ENCODE assay signal across 17 cellular contexts in genomic region chr22:43295660-43296059, GRCh38. TPM values are rescaled to one million over a fixed set of nuclear protein-coding genes. Genes with fewer than 3 reads are reported as not detected.
DNase-seq lines count a peak whose midpoint lies in the region; ATAC-seq and TF ChIP-seq lines count a peak whose summit lies in the region.
"Had no signal": no experiment of that assay in that cellular context is flagged by ENCODE, and none has a peak within 500 bp of the region (broad histone marks: within the 10 kb centered on the region; RNA-seq: fewer than 3 reads in every experiment).

No MANE protein-coding gene starts in this region.

- peak overlapping the region; percentile 50 for H3K27ac Mint-ChIP-seq in neural crest cell (ENCODE audit: unreplicated experiment)
- H3K27ac Mint-ChIP-seq: B cell; CD8-positive, alpha-beta T cell had no signal

- TF ChIP-seq EP300 in upper lobe of left lung (IDR thresholded peaks at IDR 0.05) = no peak

- no peaks in the 10 kb centered on the region for H3K36me3 Mint-ChIP-seq in neural crest cell (ENCODE audit: low read depth)
- H3K36me3 Mint-ChIP-seq: CD8-positive, alpha-beta T cell had no signal

- H3K36me3 ChIP-seq in WERI-Rb-1 = no peaks in the 10 kb centered on the region
- H3K36me3 ChIP-seq in esophagus squamous epithelium = no peaks in the 10 kb centered on the region
- H3K36me3 ChIP-seq in upper lobe of left lung = no peaks in the 10 kb centered on the region

- H3K27ac ChIP-seq in WERI-Rb-1 (peak overlapping the region; percentile 39), esophagus squamous epithelium (peak overlapping the region; percentile 19 to 87 (median 68)), upper lobe of left lung (peak overlapping the region; percentile 79 to 90 (median 86))
- H3K27ac ChIP-seq: KMS-11, PC-9 had no signal

- 67 to 69% methylated on average over 1 to 2 of the region's 6 CpGs for WGBS in esophagus squamous epithelium, 2 donors
- WGBS in upper lobe of left lung, 2 donors = 84 to 92% methylated on average over 6 of the region's 6 CpGs

- H3K4me1 Mint-ChIP-seq in neural crest cell = peaks cover 38% of the 10 kb centered on the region
- H3K4me1 Mint-ChIP-seq: B cell had no signal

- no peaks in the 10 kb centered on the region for H3K9me3 Mint-ChIP-seq in neural crest cell
- H3K9me3 Mint-ChIP-seq: CD8-positive, alpha-beta T cell had no signal

- no peak for ATAC-seq in upper lobe of left lung (ENCODE audit: low FRiP score in 2 of 2)
- ATAC-seq in GM19455 (IDR thresholded peaks at IDR 0.05; ENCODE audit: unreplicated experiment) = no peak
- ATAC-seq: CD8-positive, alpha-beta T cell; HepG2 had no signal

- H3K9me3 ChIP-seq in WERI-Rb-1 (ENCODE audit: severe bottlenecking) = no peaks in the 10 kb centered on the region
- H3K9me3 ChIP-seq in esophagus squamous epithelium = no peaks in the 10 kb centered on the region
- no peaks in the 10 kb centered on the region for H3K9me3 ChIP-seq in upper lobe of left lung

- peaks cover 11 to 77% (median 49%) of the 10 kb centered on the region in 3 donors for H3K4me1 ChIP-seq in esophagus squamous epithelium
- H3K4me1 ChIP-seq in upper lobe of left lung = peaks cover 21 to 48% (median 40%) of the 10 kb centered on the region in 4 donors

- H3K27me3 ChIP-seq in WERI-Rb-1 (ENCODE audit: insufficient read depth, low read depth, severe bottlenecking) (no peaks in the 10 kb centered on the region), esophagus squamous epithelium (peaks cover 0 to 7% (median 0%) of the 10 kb centered on the region in 4 donors), upper lobe of left lung (no peaks in the 10 kb centered on the region)

- TF ChIP-seq CTCF in WERI-Rb-1 (IDR thresholded peaks at IDR 0.05; ENCODE audit: low read depth, low read length) = no peak
- no peak for TF ChIP-seq CTCF in esophagus squamous epithelium (IDR thresholded peaks at IDR 0.05)
- no peak for TF ChIP-seq CTCF in neural crest cell (conservative IDR thresholded peaks at IDR 0.05)
- TF ChIP-seq CTCF in upper lobe of left lung (IDR thresholded peaks at IDR 0.05) = no peak

- no peak overlapping the region for H3K4me3 Mint-ChIP-seq in neural crest cell
- H3K4me3 Mint-ChIP-seq: B cell; CD8-positive, alpha-beta T cell had no signal

- DNase-seq in WERI-Rb-1 (no peak), esophagus squamous epithelium (lab: John Stamatoyannopoulos, UW) (no peak), neural crest cell (ENCODE audit: low read depth, low spot score) (no peak), upper lobe of left lung (no peak), GF-D8 (lab: John Stamatoyannopoulos, UW) (no peak)
- no peak for DNase-seq in activated CD4-positive, alpha-beta T cell treated with anti-CD3 and anti-CD28 coated beads for 1 hour
- DNase-seq: CD8-positive, alpha-beta T cell; DMS79; NCI-H1048; NCI-H1436 treated with DMSO at 0.1 percent for 48 hours; NCI-H2081 treated with DMSO at 0.1 percent for 48 hours; NCI-H510A treated with DMSO at 0.1 percent for 48 hours; PC-9 had no signal

- TF ChIP-seq POLR2A in esophagus squamous epithelium (IDR thresholded peaks at IDR 0.05) (no peak), upper lobe of left lung (IDR thresholded peaks at IDR 0.05) (no peak)

- H3K4me3 ChIP-seq in WERI-Rb-1 (ENCODE audit: low read depth, low read length) (no peak overlapping the region), esophagus squamous epithelium (no peak overlapping the region), upper lobe of left lung (no peak overlapping the region)
- H3K4me3 ChIP-seq: PC-9 had no signal

- H3K27me3 Mint-ChIP-seq in neural crest cell (ENCODE audit: low read depth) = no peaks in the 10 kb centered on the region

- intact Hi-C loops in esophagus squamous epithelium (cut with DNase I) = no loop called here

RNA-seq across cellular contexts. Expression of gene SCUBE1, which starts 47.5 kb away (rescaled TPM):
- total RNA-seq in esophagus squamous epithelium = 1 to 10 TPM in 3 of 4 donors, under 1 TPM in 1; 0.38 to 4.0 (median 2.1) TPM
- 10.6 and 12.1 TPM in 2 replicates for total RNA-seq in neural crest cell
- 10 to 100 TPM in 5 of 6 donors, 1 to 10 TPM in 1; 9.7 to 55.9 (median 20.8) TPM for total RNA-seq in upper lobe of left lung
- total RNA-seq: B cell; CD8-positive, alpha-beta T cell; PC-9 had no signal
